8 cellular contexts compared by ENCODE assay signal in genomic region chr6:33856655-33857054, GRCh38. TPM values are rescaled to one million over a fixed set of nuclear protein-coding genes. Genes with fewer than 3 reads are reported as not detected.
DNase-seq lines count a peak whose midpoint lies in the region; ATAC-seq, FAIRE-seq and TF ChIP-seq lines count a peak whose summit lies in the region.

No MANE protein-coding gene starts in this region.

- H3K4me3 ChIP-seq in OCI-LY7 (ENCODE audit: low read depth, low read length, poor library complexity, severe bottlenecking), result no peak overlapping the region

- peaks cover 8% of the 10 kb centered on the region for H3K4me1 ChIP-seq in OCI-LY7 (ENCODE audit: insufficient read depth, low read length, poor library complexity, severe bottlenecking)

- H3K27ac Mint-ChIP-seq in activated naive CD4-positive, alpha-beta T cell treated with anti-CD3 and anti-CD28 coated beads for 36 hours, result no peak overlapping the region

- H2AFZ ChIP-seq in OCI-LY7 (ENCODE audit: low read length), result no peak overlapping the region

- no peak overlapping the region for H3K4me2 ChIP-seq in OCI-LY7 (ENCODE audit: low read length)

- intact Hi-C loops in activated naive CD4-positive, alpha-beta T cell treated with anti-CD3 and anti-CD28 coated beads for 36 hours (cut with micrococcal nuclease), result loop anchor here (2.0 to 10.0 kb wide), 3 partner anchors 68 to 298 kb away; partner anchors contain the start of gene LEMD2
- intact Hi-C loops in OCI-LY7 (cut with micrococcal nuclease; ENCODE audit: unreplicated experiment), result no loop called here

- ATAC-seq in GM18909 (IDR thresholded peaks at IDR 0.05; ENCODE audit: poor library complexity, unreplicated experiment), result peak; percentile 70
- no peak for ATAC-seq in GM21717 (IDR thresholded peaks at IDR 0.05; ENCODE audit: unreplicated experiment)
- no peak for ATAC-seq in HG03280 (IDR thresholded peaks at IDR 0.05; ENCODE audit: unreplicated experiment)

- no peak overlapping the region for H3K4me3 Mint-ChIP-seq in activated naive CD4-positive, alpha-beta T cell treated with anti-CD3 and anti-CD28 coated beads for 36 hours

- H3K79me2 ChIP-seq in OCI-LY7 (ENCODE audit: insufficient read depth, low read depth, low read length), result no peaks in the 10 kb centered on the region

- TF ChIP-seq CTCF in OCI-LY7 (conservative IDR thresholded peaks at IDR 0.05; ENCODE audit: low read length), result no peak

- no TSS peak for BruUV-seq in OCI-LY7 (replicated peaks; lab: Mats Ljungman, UMichigan)

- FAIRE-seq in urothelium cell line (lab: Jason Lieb, UNC), result no peak

- no peaks in the 10 kb centered on the region for H3K9me3 Mint-ChIP-seq in activated naive CD4-positive, alpha-beta T cell treated with anti-CD3 and anti-CD28 coated beads for 36 hours

- CTCF ChIA-PET in activated naive CD4-positive, alpha-beta T cell treated with anti-CD3 and anti-CD28 coated beads for 36 hours (lab: Charles Lee), result interaction anchor here (1.4 to 1.6 kb wide), 2 partner anchors 87 to 171 kb away, joined by 3 to 6 read pairs; no protein-coding TSS in a partner anchor
- CTCF ChIA-PET in OCI-LY7 (lab: Charles Lee; ENCODE audit: unreplicated experiment), result interaction anchor here (0.6 kb wide), 1 partner anchor 1802 kb away, joined by 3 read pairs; no protein-coding TSS in a partner anchor

- DNase-seq in T-helper 22 cell (ENCODE audit: low read depth), result peak; percentile 36
- DNase-seq in activated naive CD4-positive, alpha-beta T cell treated with anti-CD3 and anti-CD28 coated beads for 36 hours, result peak; percentile 89
- DNase-seq in stimulated activated CD8-positive, alpha-beta memory T cell treated with anti-CD3 and anti-CD28 coated beads, Interleukin-12 subunit alpha, Interleukin-12 subunit beta, amount 100 ng/mL, for 24 hours (ENCODE audit: extremely low read depth), result peak; percentile 39
- DNase-seq in OCI-LY7 (ENCODE audit: low spot score), result no peak
- no peak for DNase-seq in urothelium cell line (ENCODE audit: low spot score)

- no peaks in the 10 kb centered on the region for H3K36me3 ChIP-seq in OCI-LY7 (ENCODE audit: insufficient read depth, low read length)

- no peaks in the 10 kb centered on the region for H3K27me3 Mint-ChIP-seq in activated naive CD4-positive, alpha-beta T cell treated with anti-CD3 and anti-CD28 coated beads for 36 hours (ENCODE audit: low read depth)

- H3K4me1 Mint-ChIP-seq in activated naive CD4-positive, alpha-beta T cell treated with anti-CD3 and anti-CD28 coated beads for 36 hours (ENCODE audit: low read depth), result peaks cover 35% of the 10 kb centered on the region

- no peaks in the 10 kb centered on the region for H4K20me1 ChIP-seq in OCI-LY7 (ENCODE audit: insufficient read depth, low read length)

- POLR2A ChIA-PET in OCI-LY7 (lab: Charles Lee), result no interaction called here

- no peaks in the 10 kb centered on the region for H3K9me3 ChIP-seq in OCI-LY7 (ENCODE audit: low read length)

- H3K9me2 ChIP-seq in OCI-LY7 (ENCODE audit: insufficient read depth, low read length), result no peaks in the 10 kb centered on the region

- H3K27ac ChIP-seq in OCI-LY7 (ENCODE audit: low read depth, low read length, poor library complexity, severe bottlenecking), result no peak overlapping the region

- H3K36me3 Mint-ChIP-seq in activated naive CD4-positive, alpha-beta T cell treated with anti-CD3 and anti-CD28 coated beads for 36 hours (ENCODE audit: low read depth), result no peaks in the 10 kb centered on the region

RNA-seq across cellular contexts. Expression of gene MLN, which starts 52.9 kb away (rescaled TPM):
- total RNA-seq in activated naive CD4-positive, alpha-beta T cell treated with anti-CD3 and anti-CD28 coated beads for 36 hours, result not detected
- total RNA-seq in OCI-LY7 (2014; rRNA removed; shearing (Covaris generic)), result not detected in 2 replicates
- not detected in 2 replicates for total RNA-seq in OCI-LY7 (2022)

Comparison
In these comparisons a context has a peak if more than half of its experiments do, and no peak if none do; other contexts are left out.
1. DNase-seq: peak in T-helper 22 cell (single experiment), activated naive CD4-positive, alpha-beta T cell treated with anti-CD3 and anti-CD28 coated beads for 36 hours (single experiment) and stimulated activated CD8-positive, alpha-beta memory T cell treated with anti-CD3 and anti-CD28 coated beads, Interleukin-12 subunit alpha, Interleukin-12 subunit beta, amount 100 ng/mL, for 24 hours (single experiment); none in OCI-LY7 (single experiment) and urothelium cell line (single experiment).